Comparison of ENCODE assay signal across 13 cellular contexts in the genomic region with DNA sequence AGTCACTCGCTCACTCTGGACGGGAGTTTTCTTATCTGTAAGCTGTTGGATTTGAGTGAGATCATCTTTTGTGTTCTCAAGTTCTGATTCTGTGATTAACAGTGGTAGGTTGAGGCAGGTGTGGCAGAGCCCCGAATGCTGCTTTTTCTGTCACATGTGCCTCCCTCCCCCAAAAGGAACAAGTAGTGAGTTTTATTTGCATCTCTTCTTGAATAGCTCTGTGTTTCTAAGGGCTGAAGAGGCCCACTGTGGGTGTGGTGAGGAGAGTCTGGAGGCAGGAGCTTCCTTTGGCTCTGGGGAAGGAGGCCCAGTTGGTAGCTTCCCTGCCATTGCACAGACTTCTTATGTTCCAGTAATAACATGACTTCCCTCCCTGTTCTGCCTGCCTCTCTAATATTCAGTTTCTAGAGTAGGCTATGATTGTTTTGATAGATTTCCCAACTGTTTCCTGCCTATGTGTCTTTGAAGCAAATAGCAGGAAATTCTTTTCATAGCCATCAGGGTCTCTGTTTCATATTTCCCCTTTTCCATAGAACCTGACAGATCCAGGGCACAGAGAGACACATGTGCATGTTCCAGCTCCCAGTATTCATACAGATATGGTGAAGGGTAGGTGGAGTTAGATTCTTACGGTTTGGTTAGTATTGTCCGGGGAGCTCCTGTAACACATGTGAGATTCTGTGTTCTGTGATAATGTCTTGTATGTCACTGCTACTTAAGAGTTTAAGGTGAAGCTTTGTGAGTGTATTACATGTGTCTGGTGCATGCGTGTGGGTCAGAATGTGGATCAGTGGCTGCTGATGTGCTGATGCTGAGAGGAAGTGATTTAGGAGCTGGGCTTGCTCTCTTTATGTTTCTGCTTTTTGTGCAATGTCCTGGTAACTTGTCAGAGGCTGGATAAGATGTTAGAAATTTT. TPM values are rescaled to one million over a fixed set of nuclear protein-coding genes. Genes with fewer than 3 reads are reported as not detected.
DNase-seq lines count a peak whose midpoint lies in the region; ATAC-seq and TF ChIP-seq lines count a peak whose summit lies in the region.
"Had no signal": no experiment of that assay in that cellular context is flagged by ENCODE, and none has a peak within 500 bp of the region (broad histone marks: within the 10 kb centered on the region; RNA-seq: fewer than 3 reads in every experiment).

No MANE protein-coding gene starts in this region.

- peak overlapping the region; percentile 52 for H3K27ac Mint-ChIP-seq in activated naive CD8-positive, alpha-beta T cell treated with anti-CD3 and anti-CD28 coated beads for 36 hours
- H3K27ac Mint-ChIP-seq in CD8-positive, alpha-beta T cell = no peak overlapping the region

- ATAC-seq in foreskin keratinocyte = no peak
- ATAC-seq in CD8-positive, alpha-beta T cell = no peak
- ATAC-seq: activated T-cell treated with anti-CD3 and anti-CD28 coated beads, Interleukin-2, amount 50 U/mL, for 4 hours had no signal

- no peaks in the 10 kb centered on the region for H3K9me3 ChIP-seq in esophagus muscularis mucosa
- H3K9me3 ChIP-seq in CD8-positive, alpha-beta T cell (ENCODE audit: low read length) = no peaks in the 10 kb centered on the region
- H3K9me3 ChIP-seq: SJCRH30 had no signal

- no peaks in the 10 kb centered on the region for H3K36me3 ChIP-seq in esophagus muscularis mucosa
- no peaks in the 10 kb centered on the region for H3K36me3 ChIP-seq in CD8-positive, alpha-beta T cell (ENCODE audit: insufficient read depth, low read length)
- H3K36me3 ChIP-seq: SJCRH30 had no signal

- H3K27me3 ChIP-seq in esophagus muscularis mucosa (no peaks in the 10 kb centered on the region), foreskin keratinocyte (no peaks in the 10 kb centered on the region)
- H3K27me3 ChIP-seq in CD8-positive, alpha-beta T cell (ENCODE audit: insufficient read depth, low read length) = no peaks in the 10 kb centered on the region

- H3K4me3 ChIP-seq in esophagus muscularis mucosa = no peak overlapping the region
- H3K4me3 ChIP-seq in CD8-positive, alpha-beta T cell (ENCODE audit: low read depth, low read length) = no peak overlapping the region
- H3K4me3 ChIP-seq: SJCRH30, skin epidermis had no signal

- CTCF ChIA-PET in CD8-positive, alpha-beta T cell (lab: Charles Lee) = interaction anchor here (0.7 to 1.4 kb wide), 4 partner anchors 17 to 34 kb away, joined by 3 to 6 read pairs (median 3); no protein-coding TSS in a partner anchor

- intact Hi-C loops in esophagus muscularis mucosa (cut with DNase I) = no loop called here
- intact Hi-C loops in CD8-positive, alpha-beta T cell (cut with DNase I, micrococcal nuclease) = no loop called here

- peaks cover 8 to 17% (median 12%) of the 10 kb centered on the region in 4 donors for H3K4me1 ChIP-seq in esophagus muscularis mucosa
- H3K4me1 ChIP-seq in foreskin keratinocyte = peaks cover 4% of the 10 kb centered on the region
- H3K4me1 ChIP-seq in CD8-positive, alpha-beta T cell (ENCODE audit: insufficient read depth, low read length) = no peaks in the 10 kb centered on the region

- H3K27ac ChIP-seq in esophagus muscularis mucosa (replicated peaks in 1 of 4) (peak overlapping the region in 1 of 4 donors; percentile 18), foreskin keratinocyte (no peak overlapping the region)
- no peak overlapping the region for H3K27ac ChIP-seq in CD8-positive, alpha-beta T cell (ENCODE audit: low read depth, low read length)
- H3K27ac ChIP-seq: SJCRH30 had no signal

- peaks cover 8% of the 10 kb centered on the region for H3K27me3 Mint-ChIP-seq in activated naive CD8-positive, alpha-beta T cell treated with anti-CD3 and anti-CD28 coated beads for 36 hours
- H3K27me3 Mint-ChIP-seq in CD8-positive, alpha-beta T cell (ENCODE audit: low read depth) = no peaks in the 10 kb centered on the region

- 63% methylated on average over 6 of the region's 6 CpGs for WGBS in esophagus muscularis mucosa

- no peak for TF ChIP-seq EP300 in esophagus muscularis mucosa (IDR thresholded peaks at IDR 0.05)

- POLR2A ChIA-PET in CD8-positive, alpha-beta T cell (lab: Charles Lee) = interaction anchor here (0.6 kb wide), 1 partner anchor 652 kb away, joined by 3 read pairs; no protein-coding TSS in a partner anchor

- TF ChIP-seq POLR2A in esophagus muscularis mucosa (IDR thresholded peaks at IDR 0.05; ENCODE audit: low read depth) = no peak

- no peaks in the 10 kb centered on the region for H3K9me3 Mint-ChIP-seq in activated naive CD8-positive, alpha-beta T cell treated with anti-CD3 and anti-CD28 coated beads for 36 hours
- no peaks in the 10 kb centered on the region for H3K9me3 Mint-ChIP-seq in CD8-positive, alpha-beta T cell
- H3K9me3 Mint-ChIP-seq: activated T-cell treated with anti-CD3 and anti-CD28 coated beads, Interleukin-2, amount 50 U/mL, for 4 hours had no signal

- TF ChIP-seq CTCF in GM20000 (IDR thresholded peaks at IDR 0.05; ENCODE audit: extremely low read depth, missing control alignments) (no peak), esophagus muscularis mucosa (IDR thresholded peaks at IDR 0.05) (no peak), foreskin keratinocyte (conservative IDR thresholded peaks at IDR 0.05) (no peak)
- no peak for TF ChIP-seq CTCF in CD8-positive, alpha-beta T cell (IDR thresholded peaks at IDR 0.05)

- H3K36me3 Mint-ChIP-seq in activated naive CD8-positive, alpha-beta T cell treated with anti-CD3 and anti-CD28 coated beads for 36 hours = no peaks in the 10 kb centered on the region
- H3K36me3 Mint-ChIP-seq in CD8-positive, alpha-beta T cell = no peaks in the 10 kb centered on the region

- no peak overlapping the region for H3K4me3 Mint-ChIP-seq in activated naive CD8-positive, alpha-beta T cell treated with anti-CD3 and anti-CD28 coated beads for 36 hours
- no peak overlapping the region for H3K4me3 Mint-ChIP-seq in CD8-positive, alpha-beta T cell
- H3K4me3 Mint-ChIP-seq: activated T-cell treated with anti-CD3 and anti-CD28 coated beads, Interleukin-2, amount 50 U/mL, for 4 hours had no signal

- peaks cover 34% of the 10 kb centered on the region for H3K4me1 Mint-ChIP-seq in activated naive CD8-positive, alpha-beta T cell treated with anti-CD3 and anti-CD28 coated beads for 36 hours
- H3K4me1 Mint-ChIP-seq in CD8-positive, alpha-beta T cell (ENCODE audit: low read depth) = peaks cover 4% of the 10 kb centered on the region

- DNase-seq in Ammon's horn (ENCODE audit: low spot score) (peak; percentile 66), GM20000 (ENCODE audit: low spot score) (peak; percentile 10), medulla oblongata (ENCODE audit: extremely low spot score) (peak; percentile 68), SW 1271 (lab: John Stamatoyannopoulos, UW) (no peak), esophagus muscularis mucosa (ENCODE audit: extremely low spot score) (no peak), foreskin keratinocyte (no peak)
- no peak for DNase-seq in activated naive CD8-positive, alpha-beta T cell treated with anti-CD3 and anti-CD28 coated beads for 36 hours
- no peak for DNase-seq in CD8-positive, alpha-beta T cell
- DNase-seq: activated T-cell treated with anti-CD3 and anti-CD28 coated beads, Interleukin-2, amount 50 U/mL, for 4 hours; NCI-H1105; SJCRH30 had no signal

RNA-seq across cellular contexts. Expression of a gene that starts 24.0 kb away (rescaled TPM):
- total RNA-seq in activated naive CD8-positive, alpha-beta T cell treated with anti-CD3 and anti-CD28 coated beads for 36 hours = not detected
- total RNA-seq in esophagus muscularis mucosa = 1 to 10 TPM in 1 of 4 donors, not detected in 3; 1.2 TPM
- not detected in 2 replicates for total RNA-seq in foreskin keratinocyte
- polyA plus RNA-seq in foreskin keratinocyte = not detected in 2 replicates
- not detected for total RNA-seq in CD8-positive, alpha-beta T cell
- total RNA-seq: activated T-cell treated with anti-CD3 and anti-CD28 coated beads, Interleukin-2, amount 50 U/mL, for 4 hours; SJCRH30; subcutaneous adipose tissue had no signal

RNA-seq across cellular contexts. Expression of a gene that starts 39.6 kb away (rescaled TPM):
- total RNA-seq in activated naive CD8-positive, alpha-beta T cell treated with anti-CD3 and anti-CD28 coated beads for 36 hours = 10 to 100 TPM; 24.8 to 25.1 TPM
- total RNA-seq in esophagus muscularis mucosa (10 to 100 TPM in 1 of 4 donors, 1 to 10 TPM in 3; 3.6 to 10.6 (median 5.9) TPM), foreskin keratinocyte (23.9 and 27.0 TPM in 2 replicates)
- 24.2 and 27.7 TPM in 2 replicates for polyA plus RNA-seq in foreskin keratinocyte
- total RNA-seq in CD8-positive, alpha-beta T cell = 1 to 10 TPM; 4.8 to 8.6 TPM
- total RNA-seq: SJCRH30 had no signal

Comparison
In these comparisons a context has a peak if more than half of its experiments do, and no peak if none do; other contexts are left out.
1. DNase-seq: peak in Ammon's horn (single experiment), GM20000 (single experiment) and medulla oblongata (single experiment); none in activated naive CD8-positive, alpha-beta T cell treated with anti-CD3 and anti-CD28 coated beads for 36 hours (single experiment), SW 1271 (0 of 2), esophagus muscularis mucosa (single experiment), foreskin keratinocyte (0 of 2) and CD8-positive, alpha-beta T cell (0 of 7).